In the genomic region with DNA sequence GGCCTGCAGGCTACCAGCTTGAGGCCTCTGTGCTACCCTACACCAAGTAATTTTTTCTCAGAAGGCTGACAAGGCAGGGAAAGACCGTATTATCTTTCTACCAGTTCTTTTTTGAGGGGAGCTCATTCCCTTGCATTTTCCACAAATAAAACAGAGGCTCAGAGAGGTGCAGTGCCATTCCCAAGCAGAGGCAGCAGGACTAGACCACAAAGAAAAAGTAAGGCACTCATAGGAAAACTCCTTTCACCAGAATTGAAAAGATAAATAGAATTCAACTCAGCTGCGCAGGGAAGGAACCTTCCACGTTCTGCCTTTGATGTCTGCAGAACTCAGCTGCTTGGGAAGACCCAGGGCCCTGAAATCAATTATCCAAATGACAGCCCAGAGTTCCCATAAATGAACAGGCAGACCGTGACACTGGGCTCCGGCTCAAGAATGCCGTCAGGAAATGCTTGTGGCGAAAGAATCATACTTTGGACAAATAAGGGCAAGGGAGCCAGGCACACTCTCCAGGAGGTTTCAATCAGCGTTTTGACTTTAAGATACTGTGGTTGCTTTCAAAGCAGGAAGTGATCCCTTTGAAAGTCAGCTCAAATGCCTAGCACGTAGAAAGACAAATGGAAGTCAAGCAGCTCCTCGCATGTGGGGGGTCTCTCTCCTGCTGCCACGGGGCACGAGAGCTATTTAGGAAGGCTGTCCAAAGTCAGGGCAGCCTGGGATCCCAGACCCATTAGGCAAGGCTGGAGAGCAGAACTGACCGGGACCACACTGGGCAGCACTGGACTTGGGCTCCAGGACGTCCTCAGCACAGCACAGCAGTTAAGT, we compare ENCODE assay signal across 8 cellular contexts. TPM values are rescaled to one million over a fixed set of nuclear protein-coding genes. Genes with fewer than 3 reads are reported as not detected.
A peak's percentile ranks its signal among the peaks of the same experiment; 100 is the strongest.
DNase-seq lines count a peak whose midpoint lies in the region; ATAC-seq, FAIRE-seq and TF ChIP-seq lines count a peak whose summit lies in the region.

No MANE protein-coding gene starts in this region.

- peak overlapping the region; percentile 84 for H3K27ac Mint-ChIP-seq in activated T-helper 17 cell treated with anti-CD3 and anti-CD28 coated beads, Interleukin-2, amount 50 U/mL, for 72 hours
- H3K27ac Mint-ChIP-seq in glutamatergic neuron (ENCODE audit: unreplicated experiment): peak overlapping the region; percentile 75

- H3K4me1 ChIP-seq in A549: peaks cover 39% of the 10 kb centered on the region
- peaks cover 16% of the 10 kb centered on the region for H3K4me1 ChIP-seq in parathyroid adenoma

- DNase-seq in A549 (ENCODE audit: low read depth in 1 of 2, low spot score in 1 of 2): peak in 1 of 2 experiments; percentile 59
- DNase-seq in HT-29 (ENCODE audit: low spot score): peak; percentile 72
- no peak for DNase-seq in glutamatergic neuron
- DNase-seq in NCI-H1930 (lab: John Stamatoyannopoulos, UW): no peak

- H3K79me2 ChIP-seq in parathyroid adenoma: peaks cover 40% of the 10 kb centered on the region

- TF ChIP-seq POLR2A in A549 (IDR thresholded peaks at IDR 0.05; ENCODE audit: low read length): no peak

- H3K9me3 ChIP-seq in A549 (no peaks in the 10 kb centered on the region), parathyroid adenoma (ENCODE audit: control insufficient read depth, low read length) (no peaks in the 10 kb centered on the region)

- 39% methylated on average over 14 of the region's 14 CpGs for WGBS in A549 (ENCODE audit: missing lambda C conversion rate)

- no peak for FAIRE-seq in A549 (lab: Jason Lieb, UNC)

- TF ChIP-seq CTCF in A549 (IDR thresholded peaks at IDR 0.05): no peak
- no peak for TF ChIP-seq CTCF in glutamatergic neuron (IDR thresholded peaks at IDR 0.05; ENCODE audit: partially characterized antibody, unreplicated experiment)
- TF ChIP-seq CTCF in parathyroid adenoma (IDR thresholded peaks at IDR 0.05): no peak

- H3K4me2 ChIP-seq in A549 (peak overlapping the region; percentile 60), parathyroid adenoma (ENCODE audit: low read length) (peak overlapping the region; percentile 34)

- ATAC-seq in A549: peak; percentile 25 to 71; a peak in 4 of 6 replicates
- ATAC-seq in activated T-helper 17 cell treated with anti-CD3 and anti-CD28 coated beads, Interleukin-2, amount 50 U/mL, for 72 hours (replicated peaks): peak; percentile 52
- no peak for ATAC-seq in GM18520 (IDR thresholded peaks at IDR 0.05; ENCODE audit: unreplicated experiment)
- ATAC-seq in HG02970 (IDR thresholded peaks at IDR 0.05; ENCODE audit: low FRiP score, unreplicated experiment): no peak

- H3K4me1 Mint-ChIP-seq in activated T-helper 17 cell treated with anti-CD3 and anti-CD28 coated beads, Interleukin-2, amount 50 U/mL, for 72 hours: peaks cover 41% of the 10 kb centered on the region
- peaks cover 60% of the 10 kb centered on the region for H3K4me1 Mint-ChIP-seq in glutamatergic neuron (ENCODE audit: low read depth, unreplicated experiment)

- H3K27me3 ChIP-seq in parathyroid adenoma (ENCODE audit: control insufficient read depth, insufficient read depth, low read length): no peaks in the 10 kb centered on the region

- H3K36me3 Mint-ChIP-seq in activated T-helper 17 cell treated with anti-CD3 and anti-CD28 coated beads, Interleukin-2, amount 50 U/mL, for 72 hours (ENCODE audit: low read depth): peaks cover 65% of the 10 kb centered on the region
- no peaks in the 10 kb centered on the region for H3K36me3 Mint-ChIP-seq in glutamatergic neuron (ENCODE audit: unreplicated experiment)

- no peaks in the 10 kb centered on the region for H3K9me3 Mint-ChIP-seq in activated T-helper 17 cell treated with anti-CD3 and anti-CD28 coated beads, Interleukin-2, amount 50 U/mL, for 72 hours
- peaks cover 5% of the 10 kb centered on the region for H3K9me3 Mint-ChIP-seq in glutamatergic neuron (ENCODE audit: unreplicated experiment)

- no peak overlapping the region for H2AFZ ChIP-seq in parathyroid adenoma

- CTCF ChIA-PET in A549 (lab: Yijun Ruan, JAX): interaction anchor here (0.6 to 3.6 kb wide), 8 partner anchors 7 to 449 kb away, joined by 3 to 10 read pairs (median 4); no protein-coding TSS in a partner anchor

- POLR2A ChIA-PET in A549 (lab: Yijun Ruan, JAX): no interaction called here

- H3K9ac ChIP-seq in parathyroid adenoma: no peak overlapping the region

- no peak for TF ChIP-seq EP300 in A549 (IDR thresholded peaks at IDR 0.05)

- no peaks in the 10 kb centered on the region for H3K36me3 ChIP-seq in parathyroid adenoma (ENCODE audit: control insufficient read depth, insufficient read depth, low read length)

- peak overlapping the region; percentile 46 for H3K4me3 Mint-ChIP-seq in activated T-helper 17 cell treated with anti-CD3 and anti-CD28 coated beads, Interleukin-2, amount 50 U/mL, for 72 hours
- H3K4me3 Mint-ChIP-seq in glutamatergic neuron (ENCODE audit: unreplicated experiment): peak overlapping the region; percentile 44

- no peak for TF ChIP-seq RAD21 in A549 (conservative IDR thresholded peaks at IDR 0.05 in 1 of 2, IDR thresholded peaks at IDR 0.05 in 1 of 2)

- H3K4me3 ChIP-seq in A549 (no peak overlapping the region), parathyroid adenoma (ENCODE audit: low read depth, low read length) (no peak overlapping the region)

- H3K27ac ChIP-seq in A549 (peak overlapping the region; percentile 58 to 87), parathyroid adenoma (peak overlapping the region; percentile 85)

- no peaks in the 10 kb centered on the region for H3K27me3 Mint-ChIP-seq in activated T-helper 17 cell treated with anti-CD3 and anti-CD28 coated beads, Interleukin-2, amount 50 U/mL, for 72 hours
- H3K27me3 Mint-ChIP-seq in glutamatergic neuron (ENCODE audit: unreplicated experiment): peaks cover 2% of the 10 kb centered on the region

TF ChIP-seq in A549, 52 proteins besides CTCF, POLR2A, EP300 and RAD21:
- TF ChIP-seq RFX5 (IDR thresholded peaks at IDR 0.05) (no peak), CEBPB (IDR thresholded peaks at IDR 0.05) (no peak), SMC3 (IDR thresholded peaks at IDR 0.05) (no peak), REST (IDR thresholded peaks at IDR 0.05) (no peak), MAX (IDR thresholded peaks at IDR 0.05) (0 out of 2 replicates have a peak, but pooled peaks have one; percentile 9), HOXB5 (CRISPR knock-in tag; IDR thresholded peaks at IDR 0.05) (no peak)
- TF ChIP-seq, protein P1, sequence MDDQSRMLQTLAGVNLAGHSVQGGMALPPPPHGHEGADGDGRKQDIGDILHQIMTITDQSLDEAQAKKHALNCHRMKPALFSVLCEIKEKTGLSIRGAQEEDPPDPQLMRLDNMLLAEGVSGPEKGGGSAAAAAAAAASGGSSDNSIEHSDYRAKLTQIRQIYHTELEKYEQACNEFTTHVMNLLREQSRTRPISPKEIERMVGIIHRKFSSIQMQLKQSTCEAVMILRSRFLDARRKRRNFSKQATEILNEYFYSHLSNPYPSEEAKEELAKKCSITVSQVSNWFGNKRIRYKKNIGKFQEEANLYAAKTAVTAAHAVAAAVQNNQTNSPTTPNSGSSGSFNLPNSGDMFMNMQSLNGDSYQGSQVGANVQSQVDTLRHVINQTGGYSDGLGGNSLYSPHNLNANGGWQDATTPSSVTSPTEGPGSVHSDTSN (IDR thresholded peaks at IDR 0.05): no peak

RNA-seq across cellular contexts. Expression of gene KCTD10, which starts 14.0 kb away (rescaled TPM):
- 50.4 and 52.3 TPM in 2 replicates for polyA plus RNA-seq in A549 (2011; rRNA removed)
- 42.8 and 54.6 TPM in 2 replicates for polyA plus RNA-seq in A549 (2012; cell fraction: cytosol; rRNA removed)
- 49.1 and 57.4 TPM in 2 replicates for polyA plus RNA-seq in A549 (2012; cell fraction: nucleus; rRNA removed)
- 42.9 to 50.6 TPM (median 43.5 TPM) in 3 replicates for polyA plus RNA-seq in A549 (2017; fragmentation: RNase III; extraction: RNeasy Plus Mini Kit Qiagen cat#74134 plus additional on column Dnase treatment)
- polyA minus RNA-seq in A549 (2011; rRNA and poly(A)+ RNA removed): 94.5 and 141 TPM in 2 replicates
- total RNA-seq in HT-29 (2014; rRNA removed; shearing (Covaris generic)): 38.4 and 39.9 TPM in 2 replicates
- 10 to 100 TPM; 50.8 to 70.6 TPM for total RNA-seq in activated T-helper 17 cell treated with anti-CD3 and anti-CD28 coated beads, Interleukin-2, amount 50 U/mL, for 72 hours
- total RNA-seq in glutamatergic neuron (ENCODE audit: unreplicated experiment): 95.2 TPM

RNA-seq across cellular contexts. Expression of gene UBE3B, which starts 14.4 kb away (rescaled TPM):
- polyA plus RNA-seq in A549 (2011; rRNA removed) (38.0 and 42.4 TPM in 2 replicates), A549 (2017; fragmentation: RNase III; extraction: RNeasy Plus Mini Kit Qiagen cat#74134 plus additional on column Dnase treatment) (14.0 to 15.4 TPM (median 14.5 TPM) in 3 replicates)
- 17.5 and 20.6 TPM in 2 replicates for polyA plus RNA-seq in A549 (2012; cell fraction: cytosol; rRNA removed)
- 36.1 and 38.6 TPM in 2 replicates for polyA plus RNA-seq in A549 (2012; cell fraction: nucleus; rRNA removed)
- polyA minus RNA-seq in A549 (2011; rRNA and poly(A)+ RNA removed): 65.6 and 73.8 TPM in 2 replicates
- total RNA-seq in HT-29 (2014; rRNA removed; shearing (Covaris generic)): 16.8 and 17.4 TPM in 2 replicates
- 10 to 100 TPM; 36.4 to 42.3 TPM for total RNA-seq in activated T-helper 17 cell treated with anti-CD3 and anti-CD28 coated beads, Interleukin-2, amount 50 U/mL, for 72 hours
- total RNA-seq in glutamatergic neuron (ENCODE audit: unreplicated experiment): 44.2 TPM

Comparison
In these comparisons a context has a peak if more than half of its experiments do, and no peak if none do; other contexts are left out.
1. ATAC-seq: peak in A549 (2 of 2) and activated T-helper 17 cell treated with anti-CD3 and anti-CD28 coated beads, Interleukin-2, amount 50 U/mL, for 72 hours (single experiment); none in GM18520 (single experiment) and HG02970 (single experiment).